Comparison of ENCODE assay signal across 2 cellular contexts in genomic region chr9:126516936-126517750, GRCh38.
TF ChIP-seq lines count a peak whose summit lies in the region.

No MANE protein-coding gene starts in this region.

TF ChIP-seq in HEK293, 187 proteins besides CTCF, POLR2A, EP300 and RAD21 (continued from another document and continues in another):
- TF ChIP-seq PRDM2 (tag by site-specific recombination; IDR thresholded peaks at IDR 0.05; ENCODE audit: borderline replicate concordance) (no peak), KLF10 (tag by site-specific recombination; IDR thresholded peaks at IDR 0.05) (no peak), ZBTB20 (tag by site-specific recombination; IDR thresholded peaks at IDR 0.05) (peak; percentile 85), ZNF174 (tag by site-specific recombination; IDR thresholded peaks at IDR 0.05) (no peak), ZNF266 (tag by site-specific recombination; IDR thresholded peaks at IDR 0.05; ENCODE audit: low read depth) (no peak), IKZF3 (tag by site-specific recombination; IDR thresholded peaks at IDR 0.05) (peak; percentile 27; the same call in 1 of the 2 replicates), ZNF10 (tag by site-specific recombination; IDR thresholded peaks at IDR 0.05) (no peak), ZNF16 (tag by site-specific recombination; IDR thresholded peaks at IDR 0.05; ENCODE audit: low read depth) (no peak), ZSCAN30 (tag by site-specific recombination; IDR thresholded peaks at IDR 0.05) (0 out of 2 replicates have a peak, but pooled peaks have one; percentile 12), SP2 (tag by site-specific recombination; IDR thresholded peaks at IDR 0.05) (no peak), ZNF169 (tag by site-specific recombination; IDR thresholded peaks at IDR 0.05) (no peak), ZNF639 (tag by site-specific recombination; IDR thresholded peaks at IDR 0.05) (no peak), ZNF133 (tag by site-specific recombination; IDR thresholded peaks at IDR 0.05) (no peak), SCRT1 (tag by site-specific recombination; IDR thresholded peaks at IDR 0.05; ENCODE audit: borderline replicate concordance) (no peak), ZNF843 (tag by site-specific recombination; IDR thresholded peaks at IDR 0.05) (no peak), ZNF544 (tag by site-specific recombination; IDR thresholded peaks at IDR 0.05) (no peak), ZNF350 (tag by site-specific recombination; IDR thresholded peaks at IDR 0.05) (no peak), ZNF530 (tag by site-specific recombination; IDR thresholded peaks at IDR 0.05; ENCODE audit: low read depth) (no peak), ZNF558 (tag by site-specific recombination; IDR thresholded peaks at IDR 0.05) (no peak), EGR2 (tag by site-specific recombination; IDR thresholded peaks at IDR 0.05; ENCODE audit: low read depth) (no peak), ZEB2 (tag by site-specific recombination; IDR thresholded peaks at IDR 0.05) (peak; percentile 45; the same call in 1 of the 2 replicates), ZNF221 (tag by site-specific recombination; IDR thresholded peaks at IDR 0.05; ENCODE audit: borderline replicate concordance) (no peak), TCF7L2 (IDR thresholded peaks at IDR 0.05; ENCODE audit: borderline replicate concordance, low read depth, low read length) (peak; percentile 88; the same call in 1 of the 2 replicates), ZNF148 (tag by site-specific recombination; IDR thresholded peaks at IDR 0.05; ENCODE audit: borderline replicate concordance) (no peak)

TF ChIP-seq in GM12878, 131 proteins besides CTCF, POLR2A, EP300 and RAD21 (continued from another document):
- TF ChIP-seq TARDBP (IDR thresholded peaks at IDR 0.05; ENCODE audit: borderline replicate concordance): no peak
TF ChIP-seq in GM12878: peak in this region for 6.
